34 cellular contexts compared by ENCODE assay signal in genomic region chr17:74978240-74978639, GRCh38. TPM values are rescaled to one million over a fixed set of nuclear protein-coding genes. Genes with fewer than 3 reads are reported as not detected.
"Had no signal": no experiment of that assay in that cellular context is flagged by ENCODE, and none has a peak within 500 bp of the region (broad histone marks: within the 10 kb centered on the region; RNA-seq: fewer than 3 reads in every experiment).

No MANE protein-coding gene starts in this region.

- FAIRE-seq: endometrium, endothelial cell of umbilical vein had no signal

- H3K4me3 Mint-ChIP-seq: activated CD4-positive, alpha-beta memory T cell treated with anti-CD3 and anti-CD28 coated beads, Interleukin-2, amount 10 ng/mL, durations not matched to agents 7 days and 5 days; activated CD4-positive, alpha-beta T cell treated with anti-CD3 and anti-CD28 coated beads for 36 hours; activated CD4-positive, alpha-beta T cell treated with anti-CD3 and anti-CD28 coated beads, Interleukin-2, amount 10 ng/mL, durations not matched to agents 24 days and 14 days; activated naive CD8-positive, alpha-beta T cell treated with anti-CD3 and anti-CD28 coated beads for 36 hours; activated naive CD8-positive, alpha-beta T cell treated with anti-CD3 and anti-CD28 coated beads, Interleukin-2, amount 50 U/mL, for 24 hours; activated T-cell treated with anti-CD3 and anti-CD28 coated beads, Interleukin-2, amount 50 U/mL, for 24 hours; activated T-cell treated with anti-CD3 and anti-CD28 coated beads, Interleukin-2, amount 50 U/mL, for 72 hours had no signal

- H3K27ac Mint-ChIP-seq: activated CD4-positive, alpha-beta memory T cell treated with anti-CD3 and anti-CD28 coated beads, Interleukin-2, amount 10 ng/mL, durations not matched to agents 7 days and 5 days; activated CD4-positive, alpha-beta T cell treated with anti-CD3 and anti-CD28 coated beads for 36 hours; activated CD4-positive, alpha-beta T cell treated with anti-CD3 and anti-CD28 coated beads, Interleukin-2, amount 10 ng/mL, durations not matched to agents 24 days and 14 days; activated naive CD8-positive, alpha-beta T cell treated with anti-CD3 and anti-CD28 coated beads for 36 hours; activated naive CD8-positive, alpha-beta T cell treated with anti-CD3 and anti-CD28 coated beads, Interleukin-2, amount 50 U/mL, for 24 hours; activated T-cell treated with anti-CD3 and anti-CD28 coated beads, Interleukin-2, amount 50 U/mL, for 24 hours; activated T-cell treated with anti-CD3 and anti-CD28 coated beads, Interleukin-2, amount 50 U/mL, for 72 hours had no signal

- H3K27ac ChIP-seq: adrenal gland, body of pancreas, colonic mucosa, epithelial cell of prostate, esophagus squamous epithelium, gastroesophageal sphincter had no signal

- H3K4me3 ChIP-seq: adrenal gland, body of pancreas, colonic mucosa, esophagus squamous epithelium, gastroesophageal sphincter had no signal

- ATAC-seq: activated CD4-positive, alpha-beta T cell treated with anti-CD3 and anti-CD28 coated beads for 36 hours; activated naive CD8-positive, alpha-beta T cell treated with anti-CD3 and anti-CD28 coated beads, Interleukin-2, amount 50 U/mL, for 24 hours; activated T-cell treated with anti-CD3 and anti-CD28 coated beads, Interleukin-2, amount 50 U/mL, for 72 hours; body of pancreas; gastroesophageal sphincter had no signal

- H3K9me3 ChIP-seq: adrenal gland, body of pancreas, colonic mucosa, esophagus squamous epithelium, gastroesophageal sphincter had no signal

- H3K27me3 ChIP-seq: adrenal gland, body of pancreas, colonic mucosa had no signal

- H3K36me3 ChIP-seq: adrenal gland, colonic mucosa, esophagus squamous epithelium, gastroesophageal sphincter had no signal

- H3K9me3 Mint-ChIP-seq: activated CD4-positive, alpha-beta memory T cell treated with anti-CD3 and anti-CD28 coated beads, Interleukin-2, amount 10 ng/mL, durations not matched to agents 7 days and 5 days; activated CD4-positive, alpha-beta T cell treated with anti-CD3 and anti-CD28 coated beads, Interleukin-2, amount 10 ng/mL, durations not matched to agents 24 days and 14 days; activated naive CD8-positive, alpha-beta T cell treated with anti-CD3 and anti-CD28 coated beads for 36 hours; activated naive CD8-positive, alpha-beta T cell treated with anti-CD3 and anti-CD28 coated beads, Interleukin-2, amount 50 U/mL, for 24 hours; activated T-cell treated with anti-CD3 and anti-CD28 coated beads, Interleukin-2, amount 50 U/mL, for 24 hours; activated T-cell treated with anti-CD3 and anti-CD28 coated beads, Interleukin-2, amount 50 U/mL, for 72 hours had no signal

- H3K36me3 Mint-ChIP-seq: activated naive CD8-positive, alpha-beta T cell treated with anti-CD3 and anti-CD28 coated beads for 36 hours had no signal

- DNase-seq: activated CD4-positive, alpha-beta memory T cell treated with anti-CD3 and anti-CD28 coated beads, Interleukin-2, amount 10 ng/mL, durations not matched to agents 7 days and 5 days; activated CD4-positive, alpha-beta T cell treated with anti-CD3 and anti-CD28 coated beads for 36 hours; activated CD4-positive, alpha-beta T cell treated with anti-CD3 and anti-CD28 coated beads, Interleukin-2, amount 10 ng/mL, durations not matched to agents 24 days and 14 days; activated CD4-positive, CD25-positive, alpha-beta regulatory T cell; activated CD4-positive, CD25-positive, alpha-beta regulatory T cell treated with anti-CD3 and anti-CD28 coated beads, Interleukin-2, amount 50 U/mL, for 72 hours; activated CD8-positive, alpha-beta memory T cell treated with anti-CD3 and anti-CD28 coated beads, Interleukin-2, amount 50 U/mL, for 48 hours; activated gamma-delta T cell treated with Interleukin-2 at 50 U/mL for 16 hours; activated naive CD4-positive, alpha-beta T cell treated with anti-CD3 and anti-CD28 coated beads, Interleukin-2, amount 50 U/mL, for 16 hours; activated naive CD4-positive, alpha-beta T cell treated with Interleukin-2 at 50 U/mL for 16 hours; activated naive CD8-positive, alpha-beta T cell treated with anti-CD3 and anti-CD28 coated beads for 36 hours; activated naive CD8-positive, alpha-beta T cell treated with anti-CD3 and anti-CD28 coated beads, Interleukin-2, amount 50 U/mL, for 24 hours; activated T-cell treated with anti-CD3 and anti-CD28 coated beads for 4 hours; activated T-cell treated with anti-CD3 and anti-CD28 coated beads, Interleukin-2, amount 50 U/mL, for 24 hours; activated T-cell treated with anti-CD3 and anti-CD28 coated beads, Interleukin-2, amount 50 U/mL, for 72 hours; adrenal gland; amygdala; aorta; body of pancreas; central memory CD4-positive, alpha-beta T cell; cerebellar nuclear complex; colonic mucosa; effector CD8-positive, alpha-beta T cell; esophagus squamous epithelium; foreskin melanocyte; head of caudate nucleus; T-helper 2 cell had no signal

RNA-seq across cellular contexts. Expression of gene HID1, which starts 5.7 kb away (rescaled TPM):
- total RNA-seq: activated CD4-positive, alpha-beta T cell treated with anti-CD3 and anti-CD28 coated beads, Interleukin-2, amount 10 ng/mL, durations not matched to agents 24 days and 14 days had no signal

RNA-seq across cellular contexts. Expression of gene OTOP3, which starts 42.5 kb away (rescaled TPM):
- total RNA-seq: activated CD4-positive, alpha-beta memory T cell treated with anti-CD3 and anti-CD28 coated beads, Interleukin-2, amount 10 ng/mL, durations not matched to agents 7 days and 5 days; activated CD4-positive, alpha-beta T cell treated with anti-CD3 and anti-CD28 coated beads for 36 hours; activated CD4-positive, alpha-beta T cell treated with anti-CD3 and anti-CD28 coated beads, Interleukin-2, amount 10 ng/mL, durations not matched to agents 24 days and 14 days; activated naive CD8-positive, alpha-beta T cell treated with anti-CD3 and anti-CD28 coated beads for 36 hours; activated T-cell treated with anti-CD3 and anti-CD28 coated beads, Interleukin-2, amount 50 U/mL, for 72 hours; adrenal gland; aorta; dermis microvascular lymphatic vessel endothelial cell; endothelial cell of umbilical vein; fibroblast of lung; fibroblast of villous mesenchyme; T-helper 1 cell treated with Interleukin-12 subunit alpha and Interleukin-12 subunit beta and Interleukin-4 antibody, amounts not matched to agents 30 ng/mL and 1 ng/mL, for 36 hours had no signal
- polyA plus RNA-seq: adrenal gland, endothelial cell of umbilical vein, fibroblast of lung had no signal

RNA-seq across cellular contexts. Expression of gene OTOP2, which starts 54.2 kb away (rescaled TPM):
- total RNA-seq: activated CD4-positive, alpha-beta memory T cell treated with anti-CD3 and anti-CD28 coated beads, Interleukin-2, amount 10 ng/mL, durations not matched to agents 7 days and 5 days; activated CD4-positive, alpha-beta T cell treated with anti-CD3 and anti-CD28 coated beads for 36 hours; activated CD4-positive, alpha-beta T cell treated with anti-CD3 and anti-CD28 coated beads, Interleukin-2, amount 10 ng/mL, durations not matched to agents 24 days and 14 days; activated naive CD8-positive, alpha-beta T cell treated with anti-CD3 and anti-CD28 coated beads for 36 hours; activated T-cell treated with anti-CD3 and anti-CD28 coated beads, Interleukin-2, amount 50 U/mL, for 72 hours; adrenal gland; aorta; body of pancreas; dermis microvascular lymphatic vessel endothelial cell; endothelial cell of umbilical vein; fibroblast of lung; fibroblast of villous mesenchyme; gastroesophageal sphincter; T-helper 1 cell treated with Interleukin-12 subunit alpha and Interleukin-12 subunit beta and Interleukin-4 antibody, amounts not matched to agents 30 ng/mL and 1 ng/mL, for 36 hours had no signal
- polyA plus RNA-seq: endothelial cell of umbilical vein, fibroblast of lung had no signal
